ENCODE assay signal across 8 cellular contexts in the genomic region with DNA sequence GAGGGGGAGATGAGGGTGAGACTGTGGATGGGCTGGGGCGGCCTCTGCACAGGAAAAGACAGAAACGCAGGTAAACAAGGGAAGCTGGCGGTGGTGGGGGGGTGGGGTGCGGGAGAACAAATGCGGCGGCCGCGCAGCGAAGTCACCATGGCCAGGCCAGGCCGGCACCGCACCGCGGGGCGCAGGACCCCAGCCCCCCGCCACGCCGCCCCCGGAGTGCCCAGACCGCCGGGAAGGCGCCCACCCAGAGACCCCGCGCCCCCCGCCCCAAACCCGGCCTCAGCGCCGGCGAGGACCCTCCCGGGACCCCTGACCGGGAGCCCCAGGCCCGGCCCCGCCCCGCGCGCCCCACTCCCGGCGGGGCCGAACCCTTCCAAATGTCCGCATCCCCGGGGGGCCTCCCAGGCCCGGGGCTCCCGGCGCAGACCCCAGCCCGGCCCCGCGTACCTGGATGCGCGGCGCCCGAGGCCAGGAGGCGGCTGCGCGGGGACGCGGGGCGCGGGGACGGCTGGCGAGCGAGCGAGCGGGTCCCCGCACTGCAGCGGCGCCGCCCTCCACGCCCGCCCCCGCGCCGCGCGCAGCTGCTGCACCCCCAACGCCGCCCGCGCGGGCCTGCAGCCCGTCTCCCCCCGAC. TPM values are rescaled to one million over a fixed set of nuclear protein-coding genes. Genes with fewer than 3 reads are reported as not detected.
DNase-seq lines count a peak whose midpoint lies in the region; ATAC-seq and TF ChIP-seq lines count a peak whose summit lies in the region.

No MANE protein-coding gene starts in this region.

- peaks cover 15% of the 10 kb centered on the region for H3K4me1 Mint-ChIP-seq in central memory CD8-positive, alpha-beta T cell
- H3K4me1 Mint-ChIP-seq in endothelial cell (ENCODE audit: unreplicated experiment): peaks cover 7% of the 10 kb centered on the region

- H3K4me1 ChIP-seq in cardiac muscle cell (ENCODE audit: low read depth) (no peaks in the 10 kb centered on the region), mesenchymal stem cell (ENCODE audit: control insufficient read depth, insufficient read depth, low read depth, low read length) (peaks cover 14% of the 10 kb centered on the region), tibial nerve (peaks cover 0 to 11% (median 2%) of the 10 kb centered on the region in 4 donors)

- H3K14ac ChIP-seq in mesenchymal stem cell (ENCODE audit: low read length in 2 of 2): no peak overlapping the region

- no peak overlapping the region for H2AFZ ChIP-seq in mesenchymal stem cell (ENCODE audit: low read depth, low read length)

- H4K91ac ChIP-seq in mesenchymal stem cell (ENCODE audit: low read length): no peak overlapping the region

- peak overlapping the region; percentile 78 for H2BK120ac ChIP-seq in mesenchymal stem cell (ENCODE audit: low read depth, low read length)

- TF ChIP-seq EP300 in tibial nerve (IDR thresholded peaks at IDR 0.05): no peak

- no peak overlapping the region for H2AK5ac ChIP-seq in mesenchymal stem cell (ENCODE audit: low read length, severe bottlenecking)

- no peak for TF ChIP-seq POLR2A in tibial nerve (IDR thresholded peaks at IDR 0.05)

- no peak for TF ChIP-seq CTCF in cardiac muscle cell (IDR thresholded peaks at IDR 0.05; ENCODE audit: low read depth, low read length)
- TF ChIP-seq CTCF in tibial nerve (IDR thresholded peaks at IDR 0.05): no peak
- no peak for TF ChIP-seq CTCF in endothelial cell (IDR thresholded peaks at IDR 0.05; ENCODE audit: unreplicated experiment)

- peak overlapping the region; percentile 84 for H3K4me3 ChIP-seq in cardiac muscle cell
- H3K4me3 ChIP-seq in mesenchymal stem cell (ENCODE audit: insufficient read depth in 1 of 2, low read depth in 1 of 2, low read length in 2 of 2): peak overlapping the region; percentile 24 to 65
- H3K4me3 ChIP-seq in tibial nerve: peak overlapping the region in 3 of 4 donors; percentile 21 to 56 (median 30)

- peak overlapping the region; percentile 26 for H2BK15ac ChIP-seq in mesenchymal stem cell (ENCODE audit: low read depth, poor library complexity, severe bottlenecking)

- no peak overlapping the region for H3K27ac Mint-ChIP-seq in central memory CD8-positive, alpha-beta T cell (ENCODE audit: low read depth)
- H3K27ac Mint-ChIP-seq in endothelial cell (ENCODE audit: unreplicated experiment): no peak overlapping the region

- H3K36me3 Mint-ChIP-seq in central memory CD8-positive, alpha-beta T cell (ENCODE audit: insufficient read depth): peaks cover 2% of the 10 kb centered on the region
- H3K36me3 Mint-ChIP-seq in endothelial cell (ENCODE audit: low read depth, unreplicated experiment): peaks cover 4% of the 10 kb centered on the region

- peaks cover 22% of the 10 kb centered on the region for H3K27me3 Mint-ChIP-seq in central memory CD8-positive, alpha-beta T cell
- H3K27me3 Mint-ChIP-seq in endothelial cell (ENCODE audit: unreplicated experiment): peaks cover 4% of the 10 kb centered on the region

- intact Hi-C loops in Right ventricle myocardium superior (cut with DNase I): no loop called here

- H3K4ac ChIP-seq in mesenchymal stem cell (ENCODE audit: low read depth in 1 of 2, low read length in 2 of 2): no peak overlapping the region

- no peak overlapping the region for H3K27ac ChIP-seq in cardiac muscle cell
- no peak overlapping the region for H3K27ac ChIP-seq in mesenchymal stem cell (ENCODE audit: low read length, poor library complexity, severe bottlenecking)
- peak overlapping the region in 1 of 4 donors; percentile 57 for H3K27ac ChIP-seq in tibial nerve

- peak overlapping the region; percentile 51 for H4K8ac ChIP-seq in mesenchymal stem cell (ENCODE audit: low read length)

- DNase-seq in cardiac muscle cell (ENCODE audit: low read depth in 1 of 2, low spot score in 1 of 2) (peak in 1 of 2 donors; percentile 36), Right ventricle myocardium superior (no peak), mesenchymal stem cell (no peak), tibial nerve (ENCODE audit: low spot score in 2 of 2) (no peak), NCI-H82 treated with DMSO at 0.1 percent for 48 hours (lab: John Stamatoyannopoulos, UW; ENCODE audit: unreplicated experiment) (no peak), endothelial cell (ENCODE audit: low spot score) (no peak)
- no peak for DNase-seq in central memory CD8-positive, alpha-beta T cell (ENCODE audit: low spot score in 2 of 2)

- no peaks in the 10 kb centered on the region for H3K9me3 Mint-ChIP-seq in central memory CD8-positive, alpha-beta T cell
- H3K9me3 Mint-ChIP-seq in endothelial cell (ENCODE audit: unreplicated experiment): no peaks in the 10 kb centered on the region

- peaks cover 14% of the 10 kb centered on the region for H3K79me1 ChIP-seq in mesenchymal stem cell (replicated peaks; ENCODE audit: low read length, poor library complexity, severe bottlenecking)

- H3K18ac ChIP-seq in mesenchymal stem cell (ENCODE audit: low read depth in 1 of 2, low read length in 2 of 2): peak overlapping the region; percentile 59 to 74

- H2BK5ac ChIP-seq in mesenchymal stem cell (ENCODE audit: low read depth, low read length, poor library complexity, severe bottlenecking): no peak overlapping the region

- H3K36me3 ChIP-seq in cardiac muscle cell: no peaks in the 10 kb centered on the region
- H3K36me3 ChIP-seq in mesenchymal stem cell (ENCODE audit: control insufficient read depth in 1 of 2, insufficient read depth in 2 of 2, low read depth in 1 of 2, low read length in 2 of 2): peaks cover 0 to 8% of the 10 kb centered on the region in 2 experiments
- H3K36me3 ChIP-seq in tibial nerve: no peaks in the 10 kb centered on the region

- no peak overlapping the region for H2BK12ac ChIP-seq in mesenchymal stem cell (ENCODE audit: low read length in 2 of 2)

- ATAC-seq in Right ventricle myocardium superior (ENCODE audit: poor library complexity) (no peak), HG02884 (IDR thresholded peaks at IDR 0.05; ENCODE audit: unreplicated experiment) (no peak)
- ATAC-seq in central memory CD8-positive, alpha-beta T cell (replicated peaks; ENCODE audit: extremely low read depth, poor library complexity, severe bottlenecking): no peak

- peak overlapping the region; percentile 48 for H3K4me3 Mint-ChIP-seq in central memory CD8-positive, alpha-beta T cell
- H3K4me3 Mint-ChIP-seq in endothelial cell (ENCODE audit: unreplicated experiment): no peak overlapping the region

- peak overlapping the region; percentile 87 for H3K4me2 ChIP-seq in mesenchymal stem cell (ENCODE audit: low read length, poor library complexity, severe bottlenecking)

- H3K23ac ChIP-seq in mesenchymal stem cell (ENCODE audit: low read length in 2 of 2): no peak overlapping the region

- no peak overlapping the region for H3K9ac ChIP-seq in mesenchymal stem cell (ENCODE audit: low read length)

- H3K9me3 ChIP-seq in cardiac muscle cell (ENCODE audit: low read depth): no peaks in the 10 kb centered on the region
- H3K9me3 ChIP-seq in mesenchymal stem cell (ENCODE audit: control insufficient read depth, low read length): no peaks in the 10 kb centered on the region
- H3K9me3 ChIP-seq in tibial nerve: no peaks in the 10 kb centered on the region

- H3K27me3 ChIP-seq in cardiac muscle cell (no peaks in the 10 kb centered on the region), mesenchymal stem cell (ENCODE audit: control insufficient read depth in 1 of 2, insufficient read depth in 1 of 2, low read length in 2 of 2) (peaks cover 3 to 13% of the 10 kb centered on the region in 2 experiments), tibial nerve (peaks cover 0 to 22% of the 10 kb centered on the region in 2 donors)

- WGBS in mesenchymal stem cell: 11% methylated on average over 23 of the region's 80 CpGs
- WGBS in tibial nerve, 2 donors: 1 to 2% methylated on average over 20 to 26 of the region's 80 CpGs

RNA-seq across cellular contexts. Expression of a gene that starts 14.4 kb away (rescaled TPM):
- total RNA-seq in cardiac muscle cell (76.7 and 93.8 TPM in 2 replicates), Right ventricle myocardium superior (19.3 TPM), tibial nerve (10 to 100 TPM; 26.0 to 56.7 (median 41.6) TPM), endothelial cell (ENCODE audit: unreplicated experiment) (30.7 TPM)
- 32.7 and 51.9 TPM in 2 replicates for polyA plus RNA-seq in cardiac muscle cell
- 20.2 TPM for polyA plus RNA-seq in mesenchymal stem cell (2013, experiment 1 of 2)
- polyA plus RNA-seq in mesenchymal stem cell (2013, experiment 2 of 2): 15.3 TPM

RNA-seq across cellular contexts. Expression of a gene that starts 15.0 kb away (rescaled TPM):
- 35.4 and 40.2 TPM in 2 replicates for total RNA-seq in cardiac muscle cell
- 32.8 and 48.6 TPM in 2 replicates for polyA plus RNA-seq in cardiac muscle cell
- total RNA-seq in Right ventricle myocardium superior: 16.5 TPM
- polyA plus RNA-seq in mesenchymal stem cell (2013, experiment 1 of 2): 5.7 TPM
- 5.0 TPM for polyA plus RNA-seq in mesenchymal stem cell (2013, experiment 2 of 2)
- 10 to 100 TPM in 1 of 4 donors, 1 to 10 TPM in 3; 2.7 to 12.3 (median 4.8) TPM for total RNA-seq in tibial nerve
- total RNA-seq in endothelial cell (ENCODE audit: unreplicated experiment): 21.7 TPM

Comparison
In these comparisons a context has a peak if more than half of its experiments do, and no peak if none do; other contexts are left out.
1. H3K4me3 ChIP-seq: peak in every context shown above with its lines; median percentile 84 in cardiac muscle cell; 44 in mesenchymal stem cell; 30 in tibial nerve.